13 cellular contexts compared by ENCODE assay signal in the genomic region with DNA sequence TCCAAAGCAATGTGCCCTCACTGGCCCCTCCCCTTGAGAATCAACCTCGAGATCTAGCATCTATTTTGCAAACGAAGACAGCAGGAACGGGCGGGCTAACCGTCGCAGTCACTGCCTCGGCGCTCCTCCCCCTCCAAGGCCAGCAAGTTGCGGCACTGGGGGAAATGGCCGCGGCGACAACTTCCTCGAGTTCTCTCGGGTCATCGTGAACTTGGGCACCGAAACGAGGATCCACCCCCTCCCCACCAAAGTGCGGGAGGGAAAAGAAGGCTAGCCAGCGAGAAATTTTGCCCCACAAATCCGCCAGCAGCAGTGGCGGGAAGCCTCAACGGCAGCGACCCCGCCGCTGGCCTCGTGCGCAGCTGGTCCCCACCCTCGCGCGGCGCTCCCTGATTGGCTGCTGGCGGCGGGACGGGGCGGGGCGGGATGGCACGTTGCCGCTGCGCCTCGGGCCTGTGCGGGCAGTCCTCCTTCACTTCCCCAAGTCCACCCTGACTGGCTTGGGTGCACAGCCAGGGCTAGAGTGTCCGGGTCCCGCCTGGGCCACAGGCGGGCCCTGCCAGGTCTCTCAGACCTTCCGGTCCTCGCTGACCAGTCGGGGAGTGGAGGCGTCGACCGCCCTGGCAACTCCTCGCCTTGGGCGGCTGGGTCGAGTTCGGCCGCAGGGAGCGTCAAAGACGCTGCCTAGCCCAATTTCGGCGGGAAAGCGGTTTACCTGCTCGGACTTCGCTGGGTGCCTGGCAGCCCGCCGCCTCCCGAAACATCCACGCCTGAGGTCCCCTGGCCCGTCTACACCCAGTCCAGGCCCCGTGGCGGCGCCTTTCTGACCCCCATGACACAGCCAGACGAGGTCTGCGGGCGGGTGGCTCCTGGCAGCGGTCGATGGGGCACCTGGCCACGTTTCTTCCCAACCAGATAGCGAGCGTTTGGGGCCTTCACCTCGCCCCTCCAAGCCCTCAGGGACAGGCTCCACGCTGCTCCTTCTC. TPM values are rescaled to one million over a fixed set of nuclear protein-coding genes. Genes with fewer than 3 reads are reported as not detected.
DNase-seq lines count a peak whose midpoint lies in the region; ATAC-seq and TF ChIP-seq lines count a peak whose summit lies in the region.
"Had no signal": no experiment of that assay in that cellular context is flagged by ENCODE, and none has a peak within 500 bp of the region (broad histone marks: within the 10 kb centered on the region; RNA-seq: fewer than 3 reads in every experiment).

A gene with protein sequence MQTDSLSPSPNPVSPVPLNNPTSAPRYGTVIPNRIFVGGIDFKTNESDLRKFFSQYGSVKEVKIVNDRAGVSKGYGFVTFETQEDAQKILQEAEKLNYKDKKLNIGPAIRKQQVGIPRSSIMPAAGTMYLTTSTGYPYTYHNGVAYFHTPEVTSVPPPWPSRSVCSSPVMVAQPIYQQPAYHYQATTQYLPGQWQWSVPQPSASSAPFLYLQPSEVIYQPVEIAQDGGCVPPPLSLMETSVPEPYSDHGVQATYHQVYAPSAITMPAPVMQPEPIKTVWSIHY (minus strand): TSS at position 364 of the 986 bp plus-strand sequence. CDS start 3,469 bp downstream, outside the sequence.

- intact Hi-C loops in PC-3 (cut with micrococcal nuclease), result no loop called here

- peaks cover 14% of the 10 kb centered on the region for H3K4me1 ChIP-seq in CD4-positive, CD25-positive, alpha-beta regulatory T cell (ENCODE audit: control insufficient read depth, insufficient read depth, low read length, poor library complexity, severe bottlenecking)
- no peaks in the 10 kb centered on the region for H3K4me1 ChIP-seq in fibroblast of lung (ENCODE audit: control insufficient read depth, extremely low read depth, insufficient read depth, low read length)
- H3K4me1 ChIP-seq in parathyroid adenoma, result no peaks in the 10 kb centered on the region
- H3K4me1 ChIP-seq in PC-3 (ENCODE audit: insufficient read depth, low read length), result no peaks in the 10 kb centered on the region

- TF ChIP-seq CTCF in fibroblast of lung (conservative IDR thresholded peaks at IDR 0.05 in 1 of 2, IDR thresholded peaks at IDR 0.05 in 1 of 2; ENCODE audit: low read depth in 1 of 2, low read length in 2 of 2) (no peak), parathyroid adenoma (IDR thresholded peaks at IDR 0.05) (no peak), PC-3 (conservative IDR thresholded peaks at IDR 0.05; ENCODE audit: low read depth, low read length) (no peak)

- H2AFZ ChIP-seq in fibroblast of lung (ENCODE audit: low read length) (no peak within 1 kb of the TSS), parathyroid adenoma (peak within 1 kb of the TSS; percentile 65), PC-3 (ENCODE audit: low read length) (no peak within 1 kb of the TSS)

- H3K36me3 ChIP-seq in CD4-positive, CD25-positive, alpha-beta regulatory T cell (ENCODE audit: control insufficient read depth, insufficient read depth, low read length), result no peaks in the 10 kb centered on the region
- no peaks in the 10 kb centered on the region for H3K36me3 ChIP-seq in fibroblast of lung (ENCODE audit: control insufficient read depth, insufficient read depth, low read length)
- no peaks in the 10 kb centered on the region for H3K36me3 ChIP-seq in parathyroid adenoma (ENCODE audit: control insufficient read depth, insufficient read depth, low read length)
- H3K36me3 ChIP-seq in PC-3 (ENCODE audit: low read depth, low read length), result no peaks in the 10 kb centered on the region

- no TSS peak for BruUV-seq in PC-3 (replicated peaks; lab: Mats Ljungman, UMichigan)

- H3K9me3 ChIP-seq in CD4-positive, CD25-positive, alpha-beta regulatory T cell (ENCODE audit: control insufficient read depth in 2 of 2, low read length in 2 of 2), result no peaks in the 10 kb centered on the region
- H3K9me3 ChIP-seq in fibroblast of lung (ENCODE audit: control insufficient read depth, insufficient read depth, low read depth, low read length) (no peaks in the 10 kb centered on the region), parathyroid adenoma (ENCODE audit: control insufficient read depth, low read length) (no peaks in the 10 kb centered on the region), PC-3 (ENCODE audit: low read length) (no peaks in the 10 kb centered on the region)

- peaks cover 5% of the 10 kb centered on the region for H3K27me3 ChIP-seq in CD4-positive, CD25-positive, alpha-beta regulatory T cell (ENCODE audit: control insufficient read depth, insufficient read depth, low read length)
- H3K27me3 ChIP-seq in fibroblast of lung (ENCODE audit: control insufficient read depth, insufficient read depth, low read length) (peaks cover 5% of the 10 kb centered on the region), parathyroid adenoma (ENCODE audit: control insufficient read depth, insufficient read depth, low read length) (no peaks in the 10 kb centered on the region), PC-3 (ENCODE audit: low read length) (no peaks in the 10 kb centered on the region)

- no peak for DNase-seq in CD4-positive, CD25-positive, alpha-beta regulatory T cell
- DNase-seq in fibroblast of lung (ENCODE audit: low read depth in 2 of 2), result no peak
- DNase-seq in PC-3, result no peak
- DNase-seq in NCI-H524 treated with DMSO at 0.1 percent for 48 hours (lab: John Stamatoyannopoulos, UW), result no peak
- no peak for DNase-seq in cerebellar cortex (ENCODE audit: low spot score)
- DNase-seq: amygdala, DMS79 treated with DMSO at 0.1 percent for 48 hours, left cardiac atrium had no signal

- H3K9me2 ChIP-seq in PC-3 (replicated peaks; ENCODE audit: low read length), result no peaks in the 10 kb centered on the region

- peaks cover 38% of the 10 kb centered on the region for H3K27me3 Mint-ChIP-seq in CD4-positive, CD25-positive, alpha-beta regulatory T cell

- H3K4me3 ChIP-seq in CD4-positive, CD25-positive, alpha-beta regulatory T cell (ENCODE audit: low read depth, low read length), result no peak within 1 kb of the TSS
- H3K4me3 ChIP-seq in fibroblast of lung (replicated peaks in 1 of 4; ENCODE audit: control extremely low read depth in 1 of 4, insufficient read depth in 1 of 4, low read depth in 3 of 4, low read length in 4 of 4), result peak within 1 kb of the TSS in 2 of 4 experiments; percentile 11 to 37
- peak within 1 kb of the TSS; percentile 46 for H3K4me3 ChIP-seq in parathyroid adenoma (ENCODE audit: low read depth, low read length)
- no peak within 1 kb of the TSS for H3K4me3 ChIP-seq in PC-3 (ENCODE audit: low read length)

- no peaks in the 10 kb centered on the region for H3F3A ChIP-seq in PC-3 (ENCODE audit: low read length, unreplicated experiment)

- H4K20me1 ChIP-seq in fibroblast of lung (ENCODE audit: control insufficient read depth, extremely low read depth, insufficient read depth, low read length), result no peaks in the 10 kb centered on the region
- no peaks in the 10 kb centered on the region for H4K20me1 ChIP-seq in PC-3 (ENCODE audit: low read length)

- POLR2A ChIA-PET in PC-3 (lab: Charles Lee; ENCODE audit: unreplicated experiment), result no interaction called here

- H3K36me3 Mint-ChIP-seq in CD4-positive, CD25-positive, alpha-beta regulatory T cell, result no peaks in the 10 kb centered on the region

- H3K4me2 ChIP-seq in fibroblast of lung (ENCODE audit: extremely low read depth, insufficient read depth, low read length) (peak within 1 kb of the TSS; percentile 80), parathyroid adenoma (ENCODE audit: low read length) (peak within 1 kb of the TSS; percentile 64), PC-3 (ENCODE audit: low read length) (no peak within 1 kb of the TSS)

- CTCF ChIA-PET in PC-3 (lab: Charles Lee), result no interaction called here

- no peak within 1 kb of the TSS for H3K27ac ChIP-seq in CD4-positive, CD25-positive, alpha-beta regulatory T cell (ENCODE audit: insufficient read depth, low read length, poor library complexity, severe bottlenecking)
- H3K27ac ChIP-seq in fibroblast of lung (ENCODE audit: insufficient read depth, low read length) (no peak within 1 kb of the TSS), parathyroid adenoma (no peak within 1 kb of the TSS), PC-3 (ENCODE audit: low read length) (no peak within 1 kb of the TSS)

- ATAC-seq in CD4-positive, CD25-positive, alpha-beta regulatory T cell (ENCODE audit: low read depth in 2 of 2), result no peak
- ATAC-seq in SK-N-SH treated with all-trans-retinoic acid at 6 μM for 48 hours (peak; percentile 24; the same call in 2 of the 3 replicates), GM18498 (IDR thresholded peaks at IDR 0.05; ENCODE audit: unreplicated experiment) (no peak), PC-3 (no peak)

- H3K9ac ChIP-seq in fibroblast of lung (ENCODE audit: insufficient read depth, low read length), result no peak within 1 kb of the TSS
- H3K9ac ChIP-seq in parathyroid adenoma, result no peak within 1 kb of the TSS
- H3K9ac ChIP-seq in PC-3 (ENCODE audit: low read length), result no peak within 1 kb of the TSS

- no peaks in the 10 kb centered on the region for H3K4me1 Mint-ChIP-seq in CD4-positive, CD25-positive, alpha-beta regulatory T cell

- H3K27ac Mint-ChIP-seq in CD4-positive, CD25-positive, alpha-beta regulatory T cell, result peak within 1 kb of the TSS in 1 of 3 donors; percentile 52

- H3K9me3 Mint-ChIP-seq in CD4-positive, CD25-positive, alpha-beta regulatory T cell, result no peaks in the 10 kb centered on the region

- H3K4me3 Mint-ChIP-seq in CD4-positive, CD25-positive, alpha-beta regulatory T cell, result peak within 1 kb of the TSS; percentile 41 to 90 (median 78)

- no peaks in the 10 kb centered on the region for H3K79me2 ChIP-seq in fibroblast of lung (ENCODE audit: control insufficient read depth, insufficient read depth, low read length)
- H3K79me2 ChIP-seq in parathyroid adenoma, result no peaks in the 10 kb centered on the region
- no peaks in the 10 kb centered on the region for H3K79me2 ChIP-seq in PC-3 (ENCODE audit: low read length)

TF ChIP-seq in SK-N-SH treated with all-trans-retinoic acid at 6 μM for 48 hours, 23 proteins besides CTCF, POLR2A, EP300 and RAD21:
- TF ChIP-seq ZNF70 (CRISPR knock-in tag; IDR thresholded peaks at IDR 0.05) (no peak), GLIS3 (CRISPR knock-in tag; IDR thresholded peaks at IDR 0.05) (no peak), PPARA (CRISPR knock-in tag; IDR thresholded peaks at IDR 0.05; ENCODE audit: borderline replicate concordance) (no peak), TCF4 (CRISPR knock-in tag; IDR thresholded peaks at IDR 0.05; ENCODE audit: borderline replicate concordance) (no peak)
TF ChIP-seq in SK-N-SH treated with all-trans-retinoic acid at 6 μM for 48 hours: peak in this region for 0.

RNA-seq across cellular contexts. Expression of the gene that starts here (rescaled TPM):
- total RNA-seq in CD4-positive, CD25-positive, alpha-beta regulatory T cell, result not detected
- polyA plus RNA-seq in CD4-positive, CD25-positive, alpha-beta regulatory T cell, result under 1 TPM in 1 of 4 donors, not detected in 3; 0.06 TPM
- not detected in 2 replicates for total RNA-seq in fibroblast of lung
- not detected in 2 replicates for polyA plus RNA-seq in fibroblast of lung
- polyA plus RNA-seq in fibroblast of lung (2012), result not detected in 2 replicates
- polyA minus RNA-seq in fibroblast of lung (ENCODE audit: low replicate concordance), result not detected in 2 replicates
- total RNA-seq in PC-3 (2014; rRNA removed), result not detected in 2 replicates
- total RNA-seq: left cardiac atrium, M059J, SK-MEL-5 had no signal
